19 cellular contexts compared by ENCODE assay signal in genomic region chr15:73584699-73585420, GRCh38. TPM values are rescaled to one million over a fixed set of nuclear protein-coding genes. Genes with fewer than 3 reads are reported as not detected.
DNase-seq lines count a peak whose midpoint lies in the region; ATAC-seq and TF ChIP-seq lines count a peak whose summit lies in the region.
"Had no signal": no experiment of that assay in that cellular context is flagged by ENCODE, and none has a peak within 500 bp of the region (broad histone marks: within the 10 kb centered on the region; RNA-seq: fewer than 3 reads in every experiment).

No MANE protein-coding gene starts in this region.

- H3K4me3 Mint-ChIP-seq in activated CD4-positive, alpha-beta T cell treated with anti-CD3 and anti-CD28 coated beads, Interleukin-2, amount 10 ng/mL, durations not matched to agents 24 days and 14 days = peak overlapping the region; percentile 5
- H3K4me3 Mint-ChIP-seq in central memory CD8-positive, alpha-beta T cell = no peak overlapping the region
- H3K4me3 Mint-ChIP-seq in nephron (no peak overlapping the region), T-helper 17 cell (no peak overlapping the region)
- H3K4me3 Mint-ChIP-seq: nephron progenitor cell had no signal

- no peak overlapping the region for H3K4me3 ChIP-seq in SK-N-MC
- H3K4me3 ChIP-seq: thyroid gland had no signal

- ATAC-seq in central memory CD8-positive, alpha-beta T cell (replicated peaks; ENCODE audit: extremely low read depth, poor library complexity, severe bottlenecking) = no peak
- ATAC-seq in HG03439 (IDR thresholded peaks at IDR 0.05; ENCODE audit: unreplicated experiment) = no peak
- ATAC-seq in T-helper 17 cell = no peak

- peaks cover 39% of the 10 kb centered on the region for H3K4me1 Mint-ChIP-seq in activated CD4-positive, alpha-beta T cell treated with anti-CD3 and anti-CD28 coated beads, Interleukin-2, amount 10 ng/mL, durations not matched to agents 24 days and 14 days
- H3K4me1 Mint-ChIP-seq in central memory CD8-positive, alpha-beta T cell = no peaks in the 10 kb centered on the region
- H3K4me1 Mint-ChIP-seq in nephron (peaks cover 14% of the 10 kb centered on the region), T-helper 17 cell (peaks cover 8% of the 10 kb centered on the region)
- H3K4me1 Mint-ChIP-seq: nephron progenitor cell had no signal

- TF ChIP-seq CTCF in nephron (IDR thresholded peaks at IDR 0.05; ENCODE audit: unreplicated experiment in 3 of 3) = no peak

- peaks cover 59% of the 10 kb centered on the region for H3K36me3 Mint-ChIP-seq in activated CD4-positive, alpha-beta T cell treated with anti-CD3 and anti-CD28 coated beads, Interleukin-2, amount 10 ng/mL, durations not matched to agents 24 days and 14 days (ENCODE audit: low read depth)
- peaks cover 39% of the 10 kb centered on the region for H3K36me3 Mint-ChIP-seq in central memory CD8-positive, alpha-beta T cell (ENCODE audit: insufficient read depth)
- H3K36me3 Mint-ChIP-seq in nephron (ENCODE audit: low read depth) (peaks cover 80% of the 10 kb centered on the region), T-helper 17 cell (ENCODE audit: low read depth) (peaks cover 14% of the 10 kb centered on the region)

- H3K9ac ChIP-seq in SK-N-MC (ENCODE audit: insufficient read length) = no peak overlapping the region

- DNase-seq in activated CD4-positive, alpha-beta T cell treated with anti-CD3 and anti-CD28 coated beads, Interleukin-2, amount 10 ng/mL, durations not matched to agents 24 days and 14 days = no peak
- DNase-seq in activated CD4-positive, alpha-beta T cell treated with anti-CD3 and anti-CD28 coated beads, Interleukin-2, amount 50 U/mL, for 4 hours = no peak
- DNase-seq in SK-N-MC (ENCODE audit: low read depth, low spot score) (no peak), NCI-H1092 treated with DMSO at 0.1 percent for 48 hours (lab: John Stamatoyannopoulos, UW) (no peak), T-helper 17 cell (no peak)
- no peak for DNase-seq in central memory CD8-positive, alpha-beta T cell (ENCODE audit: low spot score in 2 of 2)
- DNase-seq: activated effector memory CD4-positive, alpha-beta T cell treated with Interleukin-2 at 50 U/mL for 16 hours; effector CD8-positive, alpha-beta T cell; hypothalamus; Karpas-422; kidney glomerular epithelial cell; mesendoderm; NCI-H1417; NCI-H2171; nephron progenitor cell; RPMI8226; thyroid gland had no signal

- H3K9me3 ChIP-seq in SK-N-MC (ENCODE audit: low read depth, low read length) (no peaks in the 10 kb centered on the region), T-helper 17 cell (ENCODE audit: control insufficient read depth, low read length, poor library complexity, severe bottlenecking) (no peaks in the 10 kb centered on the region)
- H3K9me3 ChIP-seq: thyroid gland had no signal

- H3K27ac Mint-ChIP-seq in activated CD4-positive, alpha-beta T cell treated with anti-CD3 and anti-CD28 coated beads, Interleukin-2, amount 10 ng/mL, durations not matched to agents 24 days and 14 days = no peak overlapping the region
- H3K27ac Mint-ChIP-seq in central memory CD8-positive, alpha-beta T cell (ENCODE audit: low read depth) = peak overlapping the region; percentile 19
- H3K27ac Mint-ChIP-seq in nephron (peak overlapping the region; percentile 55 to 92 (median 90)), T-helper 17 cell (no peak overlapping the region)
- H3K27ac Mint-ChIP-seq: nephron progenitor cell had no signal

- intact Hi-C loops in activated CD4-positive, alpha-beta T cell treated with anti-CD3 and anti-CD28 coated beads, Interleukin-2, amount 10 ng/mL, durations not matched to agents 24 days and 14 days (cut with micrococcal nuclease) = loop anchor here (2.0 to 5.0 kb wide), 2 partner anchors 14 to 47 kb away; partner anchors contain the start of gene NPTN

- peaks cover 37% of the 10 kb centered on the region for H3K36me3 ChIP-seq in SK-N-MC (ENCODE audit: insufficient read depth, low read length)

- H3K27me3 Mint-ChIP-seq in activated CD4-positive, alpha-beta T cell treated with anti-CD3 and anti-CD28 coated beads, Interleukin-2, amount 10 ng/mL, durations not matched to agents 24 days and 14 days = no peaks in the 10 kb centered on the region
- no peaks in the 10 kb centered on the region for H3K27me3 Mint-ChIP-seq in central memory CD8-positive, alpha-beta T cell
- H3K27me3 Mint-ChIP-seq in nephron (ENCODE audit: low read depth) (no peaks in the 10 kb centered on the region), T-helper 17 cell (no peaks in the 10 kb centered on the region)

- no peaks in the 10 kb centered on the region for H3K9me3 Mint-ChIP-seq in activated CD4-positive, alpha-beta T cell treated with anti-CD3 and anti-CD28 coated beads, Interleukin-2, amount 10 ng/mL, durations not matched to agents 24 days and 14 days
- H3K9me3 Mint-ChIP-seq in central memory CD8-positive, alpha-beta T cell = no peaks in the 10 kb centered on the region
- H3K9me3 Mint-ChIP-seq in nephron = no peaks in the 10 kb centered on the region
- H3K9me3 Mint-ChIP-seq: nephron progenitor cell had no signal

- peak overlapping the region; percentile 64 for H3K27ac ChIP-seq in SK-N-MC
- H3K27ac ChIP-seq: thyroid gland had no signal

RNA-seq across cellular contexts. Expression of gene NPTN, which starts 48.3 kb away (rescaled TPM):
- 61.6 and 68.7 TPM in 2 replicates for total RNA-seq in activated CD4-positive, alpha-beta T cell treated with anti-CD3 and anti-CD28 coated beads, Interleukin-2, amount 10 ng/mL, durations not matched to agents 24 days and 14 days
- total RNA-seq in T-helper 17 cell = 10 to 100 TPM; 25.0 to 48.5 TPM

Comparison
In these comparisons a context has a peak if more than half of its experiments do, and no peak if none do; other contexts are left out.
1. H3K27ac Mint-ChIP-seq: peak in central memory CD8-positive, alpha-beta T cell (single experiment) and nephron (3 of 3); none in activated CD4-positive, alpha-beta T cell treated with anti-CD3 and anti-CD28 coated beads, Interleukin-2, amount 10 ng/mL, durations not matched to agents 24 days and 14 days (single experiment) and T-helper 17 cell (single experiment).